Comparison of ENCODE assay signal across 28 cellular contexts in the genomic region with DNA sequence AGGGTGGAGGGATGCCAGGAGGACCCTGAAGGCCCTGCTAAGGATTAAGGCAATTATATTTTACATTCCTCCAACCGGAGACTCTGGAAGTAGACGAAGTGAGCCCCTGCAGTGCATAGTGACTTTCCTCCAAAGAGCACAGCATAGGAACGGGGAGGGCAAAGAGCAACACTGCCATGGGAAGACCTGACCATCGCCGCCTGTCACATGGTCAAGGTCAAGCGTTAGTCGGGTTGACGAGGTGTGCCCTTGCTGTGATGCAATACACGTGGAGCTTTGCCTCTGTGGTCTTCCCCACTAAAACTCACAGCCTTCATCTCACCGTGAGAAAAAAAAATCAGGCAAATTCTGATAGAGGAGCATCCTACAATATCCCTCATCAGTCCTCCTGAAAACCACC.
"Had no signal": no experiment of that assay in that cellular context is flagged by ENCODE, and none has a peak within 500 bp of the region (broad histone marks: within the 10 kb centered on the region; RNA-seq: fewer than 3 reads in every experiment).

No MANE protein-coding gene starts in this region.

- H3K4me3 Mint-ChIP-seq: activated B cell treated with CpG ODN at 0.5 μM for 24 hours; activated CD4-positive, alpha-beta memory T cell treated with anti-CD3 and anti-CD28 coated beads, Interleukin-2, amount 10 ng/mL, durations not matched to agents 7 days and 5 days; activated naive CD4-positive, alpha-beta T cell treated with anti-CD3 and anti-CD28 coated beads, Interleukin-2, amount 10 ng/mL, durations not matched to agents 7 days and 5 days; activated naive CD8-positive, alpha-beta T cell treated with anti-CD3 and anti-CD28 coated beads for 36 hours; T-helper 1 cell treated with Interleukin-12 subunit alpha and Interleukin-12 subunit beta and Interleukin-4 antibody, amounts not matched to agents 30 μg/mL and 1 μg/mL, for 36 hours had no signal

- H3K27ac ChIP-seq: brain microvascular endothelial cell, cardiac muscle cell, SJSA1 had no signal

- H3K27me3 ChIP-seq: brain microvascular endothelial cell, cardiac muscle cell, SJSA1 had no signal

- DNase-seq: activated B cell treated with CpG ODN at 0.5 μM for 24 hours; activated CD4-positive, alpha-beta memory T cell treated with anti-CD3 and anti-CD28 coated beads, Interleukin-2, amount 10 ng/mL, durations not matched to agents 7 days and 5 days; activated CD4-positive, alpha-beta T cell treated with anti-CD3 and anti-CD28 coated beads, Interleukin-2, amount 50 U/mL, for 1 hour; activated gamma-delta T cell treated with Interleukin-2 at 50 U/mL for 16 hours; activated naive CD4-positive, alpha-beta T cell treated with anti-CD3 and anti-CD28 coated beads, Interleukin-2, amount 10 ng/mL, durations not matched to agents 7 days and 5 days; activated naive CD8-positive, alpha-beta T cell treated with anti-CD3 and anti-CD28 coated beads for 36 hours; activated T-cell treated with anti-CD3 and anti-CD28 coated beads for 4 hours; activated T-cell treated with anti-CD3 and anti-CD28 coated beads, Interleukin-2, amount 50 U/mL, for 48 hours; brain microvascular endothelial cell; cerebellar nuclear complex; Karpas-422; NCI-H1092; NCI-H1417; NCI-H2029; NCI-H2107; NCI-H2171 treated with DMSO at 0.1 percent for 48 hours; NCI-H510A treated with DMSO at 0.1 percent for 48 hours; NCI-H69; NK-92 treated with Interleukin-12 subunit alpha and Interleukin-12 subunit beta, amount 100 ng/mL, for 24 hours; OCI-M1; RPMI8226; SHP77 had no signal

- H3K36me3 Mint-ChIP-seq: activated naive CD4-positive, alpha-beta T cell treated with anti-CD3 and anti-CD28 coated beads, Interleukin-2, amount 10 ng/mL, durations not matched to agents 7 days and 5 days; activated naive CD8-positive, alpha-beta T cell treated with anti-CD3 and anti-CD28 coated beads for 36 hours had no signal

- H3K9me3 ChIP-seq: SJSA1 had no signal

- H3K27ac Mint-ChIP-seq: activated B cell treated with CpG ODN at 0.5 μM for 24 hours; activated CD4-positive, alpha-beta memory T cell treated with anti-CD3 and anti-CD28 coated beads, Interleukin-2, amount 10 ng/mL, durations not matched to agents 7 days and 5 days; activated naive CD4-positive, alpha-beta T cell treated with anti-CD3 and anti-CD28 coated beads, Interleukin-2, amount 10 ng/mL, durations not matched to agents 7 days and 5 days; activated naive CD8-positive, alpha-beta T cell treated with anti-CD3 and anti-CD28 coated beads for 36 hours; activated T-helper 2 cell treated with anti-CD3 and anti-CD28 coated beads, Interferon-gamma antibody, Interleukin-2, Interleukin-4, amounts not matched to agents 10 μg/mL and 5 μg/mL and 100 μg/mL, durations not matched to agents 14 hours and 24 hours and 36 hours; T-helper 1 cell treated with Interleukin-12 subunit alpha and Interleukin-12 subunit beta and Interleukin-4 antibody, amounts not matched to agents 30 μg/mL and 1 μg/mL, for 36 hours had no signal

- H3K36me3 ChIP-seq: brain microvascular endothelial cell, cardiac muscle cell, SJSA1 had no signal

- ATAC-seq: Panc1, SK-N-SH treated with all-trans-retinoic acid at 6 μM for 48 hours had no signal

- H3K4me3 ChIP-seq: cardiac muscle cell, SJSA1 had no signal

- H3K9me3 Mint-ChIP-seq: activated B cell treated with CpG ODN at 0.5 μM for 24 hours; activated CD4-positive, alpha-beta memory T cell treated with anti-CD3 and anti-CD28 coated beads, Interleukin-2, amount 10 ng/mL, durations not matched to agents 7 days and 5 days; activated naive CD4-positive, alpha-beta T cell treated with anti-CD3 and anti-CD28 coated beads, Interleukin-2, amount 10 ng/mL, durations not matched to agents 7 days and 5 days; activated naive CD8-positive, alpha-beta T cell treated with anti-CD3 and anti-CD28 coated beads for 36 hours; activated T-helper 2 cell treated with anti-CD3 and anti-CD28 coated beads, Interferon-gamma antibody, Interleukin-2, Interleukin-4, amounts not matched to agents 10 μg/mL and 5 μg/mL and 100 μg/mL, durations not matched to agents 14 hours and 24 hours and 36 hours; T-helper 1 cell treated with Interleukin-12 subunit alpha and Interleukin-12 subunit beta and Interleukin-4 antibody, amounts not matched to agents 30 μg/mL and 1 μg/mL, for 36 hours had no signal
